1 cellular context compared by ENCODE assay signal in the genomic region with DNA sequence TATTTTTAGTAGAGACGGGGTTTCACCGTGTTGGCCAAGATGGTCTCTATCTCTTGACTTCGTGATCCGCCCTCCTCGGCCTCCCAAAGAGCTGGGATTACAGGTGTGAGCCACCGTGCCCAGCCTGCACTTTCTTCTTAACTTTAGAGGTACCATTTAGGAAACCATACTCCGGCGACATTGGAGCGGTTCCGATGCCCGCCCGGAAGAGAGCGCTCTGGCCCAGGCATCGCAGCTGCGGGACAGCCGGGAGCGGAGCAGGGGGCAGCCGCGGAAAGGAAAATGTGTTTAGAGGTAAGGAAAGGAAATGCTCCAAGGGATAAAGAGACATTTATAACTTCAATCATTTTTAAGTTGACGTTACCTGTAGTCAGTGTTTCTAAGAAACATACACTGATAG.
TF ChIP-seq lines count a peak whose summit lies in the region.

No MANE protein-coding gene starts in this region.

TF ChIP-seq in GM23338, 12 proteins besides CTCF, POLR2A, EP300 and RAD21 (continued from another document):
- TF ChIP-seq CREB1 (CRISPR knock-in tag; IDR thresholded peaks at IDR 0.05; ENCODE audit: low read depth) (no peak), JUNB (IDR thresholded peaks at IDR 0.05; ENCODE audit: unreplicated experiment) (no peak)
